1 cellular context compared by ENCODE assay signal in the genomic region with DNA sequence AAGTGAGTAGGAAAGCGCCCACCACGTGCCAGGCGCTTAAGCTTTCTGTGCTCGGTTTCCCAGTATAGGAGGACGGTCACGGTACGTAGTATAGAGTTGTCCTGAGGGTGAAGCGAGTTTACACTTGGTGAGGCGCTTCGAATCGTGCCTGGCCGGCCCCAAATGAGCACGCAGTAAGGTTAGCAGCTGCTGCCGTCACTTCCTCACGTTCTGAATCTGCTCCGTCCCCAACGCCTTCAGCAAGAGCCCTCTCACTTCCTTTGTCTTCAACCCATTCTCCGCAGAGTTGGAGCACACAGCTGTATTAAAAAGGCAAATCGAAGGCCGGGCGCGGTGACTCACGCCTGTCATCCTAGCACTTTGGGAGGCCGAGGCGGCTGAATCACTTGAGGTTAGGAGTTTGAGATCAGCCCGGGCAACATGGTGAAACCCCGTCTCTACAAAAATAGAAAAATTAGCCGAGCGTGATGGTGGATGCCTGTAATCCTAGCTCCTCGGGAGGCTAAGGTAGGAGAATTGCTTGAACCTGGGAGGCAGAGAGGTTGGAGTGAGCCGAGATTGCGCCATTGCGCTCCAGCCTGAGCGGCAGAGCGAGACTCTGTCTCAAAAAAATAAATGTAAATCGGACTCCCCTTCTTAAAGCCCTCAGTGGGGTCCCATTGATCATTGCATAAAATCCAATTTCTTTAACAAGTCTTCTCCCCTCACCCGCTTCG.
TF ChIP-seq lines count a peak whose summit lies in the region.

No MANE protein-coding gene starts in this region.

TF ChIP-seq in K562, 482 proteins besides CTCF, POLR2A, EP300 and RAD21 (continued from another document and continues in another):
- TF ChIP-seq, protein P1, sequence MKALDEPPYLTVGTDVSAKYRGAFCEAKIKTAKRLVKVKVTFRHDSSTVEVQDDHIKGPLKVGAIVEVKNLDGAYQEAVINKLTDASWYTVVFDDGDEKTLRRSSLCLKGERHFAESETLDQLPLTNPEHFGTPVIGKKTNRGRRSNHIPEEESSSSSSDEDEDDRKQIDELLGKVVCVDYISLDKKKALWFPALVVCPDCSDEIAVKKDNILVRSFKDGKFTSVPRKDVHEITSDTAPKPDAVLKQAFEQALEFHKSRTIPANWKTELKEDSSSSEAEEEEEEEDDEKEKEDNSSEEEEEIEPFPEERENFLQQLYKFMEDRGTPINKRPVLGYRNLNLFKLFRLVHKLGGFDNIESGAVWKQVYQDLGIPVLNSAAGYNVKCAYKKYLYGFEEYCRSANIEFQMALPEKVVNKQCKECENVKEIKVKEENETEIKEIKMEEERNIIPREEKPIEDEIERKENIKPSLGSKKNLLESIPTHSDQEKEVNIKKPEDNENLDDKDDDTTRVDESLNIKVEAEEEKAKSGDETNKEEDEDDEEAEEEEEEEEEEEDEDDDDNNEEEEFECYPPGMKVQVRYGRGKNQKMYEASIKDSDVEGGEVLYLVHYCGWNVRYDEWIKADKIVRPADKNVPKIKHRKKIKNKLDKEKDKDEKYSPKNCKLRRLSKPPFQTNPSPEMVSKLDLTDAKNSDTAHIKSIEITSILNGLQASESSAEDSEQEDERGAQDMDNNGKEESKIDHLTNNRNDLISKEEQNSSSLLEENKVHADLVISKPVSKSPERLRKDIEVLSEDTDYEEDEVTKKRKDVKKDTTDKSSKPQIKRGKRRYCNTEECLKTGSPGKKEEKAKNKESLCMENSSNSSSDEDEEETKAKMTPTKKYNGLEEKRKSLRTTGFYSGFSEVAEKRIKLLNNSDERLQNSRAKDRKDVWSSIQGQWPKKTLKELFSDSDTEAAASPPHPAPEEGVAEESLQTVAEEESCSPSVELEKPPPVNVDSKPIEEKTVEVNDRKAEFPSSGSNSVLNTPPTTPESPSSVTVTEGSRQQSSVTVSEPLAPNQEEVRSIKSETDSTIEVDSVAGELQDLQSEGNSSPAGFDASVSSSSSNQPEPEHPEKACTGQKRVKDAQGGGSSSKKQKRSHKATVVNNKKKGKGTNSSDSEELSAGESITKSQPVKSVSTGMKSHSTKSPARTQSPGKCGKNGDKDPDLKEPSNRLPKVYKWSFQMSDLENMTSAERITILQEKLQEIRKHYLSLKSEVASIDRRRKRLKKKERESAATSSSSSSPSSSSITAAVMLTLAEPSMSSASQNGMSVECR (CRISPR knock-in tag; IDR thresholded peaks at IDR 0.05) = 0 out of 2 replicates have a peak, but pooled peaks have one; percentile 27
- peak; percentile 77 for TF ChIP-seq L3MBTL2 (IDR thresholded peaks at IDR 0.05)
- peak; percentile 70 for TF ChIP-seq FOSL1 (tag; conservative IDR thresholded peaks at IDR 0.05)
- TF ChIP-seq, protein P2, sequence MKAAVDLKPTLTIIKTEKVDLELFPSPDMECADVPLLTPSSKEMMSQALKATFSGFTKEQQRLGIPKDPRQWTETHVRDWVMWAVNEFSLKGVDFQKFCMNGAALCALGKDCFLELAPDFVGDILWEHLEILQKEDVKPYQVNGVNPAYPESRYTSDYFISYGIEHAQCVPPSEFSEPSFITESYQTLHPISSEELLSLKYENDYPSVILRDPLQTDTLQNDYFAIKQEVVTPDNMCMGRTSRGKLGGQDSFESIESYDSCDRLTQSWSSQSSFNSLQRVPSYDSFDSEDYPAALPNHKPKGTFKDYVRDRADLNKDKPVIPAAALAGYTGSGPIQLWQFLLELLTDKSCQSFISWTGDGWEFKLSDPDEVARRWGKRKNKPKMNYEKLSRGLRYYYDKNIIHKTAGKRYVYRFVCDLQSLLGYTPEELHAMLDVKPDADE (conservative IDR thresholded peaks at IDR 0.05; ENCODE audit: control insufficient read depth, low read depth, low read length) = no peak
- TF ChIP-seq, protein P3, sequence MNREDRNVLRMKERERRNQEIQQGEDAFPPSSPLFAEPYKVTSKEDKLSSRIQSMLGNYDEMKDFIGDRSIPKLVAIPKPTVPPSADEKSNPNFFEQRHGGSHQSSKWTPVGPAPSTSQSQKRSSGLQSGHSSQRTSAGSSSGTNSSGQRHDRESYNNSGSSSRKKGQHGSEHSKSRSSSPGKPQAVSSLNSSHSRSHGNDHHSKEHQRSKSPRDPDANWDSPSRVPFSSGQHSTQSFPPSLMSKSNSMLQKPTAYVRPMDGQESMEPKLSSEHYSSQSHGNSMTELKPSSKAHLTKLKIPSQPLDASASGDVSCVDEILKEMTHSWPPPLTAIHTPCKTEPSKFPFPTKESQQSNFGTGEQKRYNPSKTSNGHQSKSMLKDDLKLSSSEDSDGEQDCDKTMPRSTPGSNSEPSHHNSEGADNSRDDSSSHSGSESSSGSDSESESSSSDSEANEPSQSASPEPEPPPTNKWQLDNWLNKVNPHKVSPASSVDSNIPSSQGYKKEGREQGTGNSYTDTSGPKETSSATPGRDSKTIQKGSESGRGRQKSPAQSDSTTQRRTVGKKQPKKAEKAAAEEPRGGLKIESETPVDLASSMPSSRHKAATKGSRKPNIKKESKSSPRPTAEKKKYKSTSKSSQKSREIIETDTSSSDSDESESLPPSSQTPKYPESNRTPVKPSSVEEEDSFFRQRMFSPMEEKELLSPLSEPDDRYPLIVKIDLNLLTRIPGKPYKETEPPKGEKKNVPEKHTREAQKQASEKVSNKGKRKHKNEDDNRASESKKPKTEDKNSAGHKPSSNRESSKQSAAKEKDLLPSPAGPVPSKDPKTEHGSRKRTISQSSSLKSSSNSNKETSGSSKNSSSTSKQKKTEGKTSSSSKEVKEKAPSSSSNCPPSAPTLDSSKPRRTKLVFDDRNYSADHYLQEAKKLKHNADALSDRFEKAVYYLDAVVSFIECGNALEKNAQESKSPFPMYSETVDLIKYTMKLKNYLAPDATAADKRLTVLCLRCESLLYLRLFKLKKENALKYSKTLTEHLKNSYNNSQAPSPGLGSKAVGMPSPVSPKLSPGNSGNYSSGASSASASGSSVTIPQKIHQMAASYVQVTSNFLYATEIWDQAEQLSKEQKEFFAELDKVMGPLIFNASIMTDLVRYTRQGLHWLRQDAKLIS (CRISPR knock-in tag; IDR thresholded peaks at IDR 0.05) = 0 out of 2 replicates have a peak, but pooled peaks have one; percentile 48
- TF ChIP-seq, protein P4, sequence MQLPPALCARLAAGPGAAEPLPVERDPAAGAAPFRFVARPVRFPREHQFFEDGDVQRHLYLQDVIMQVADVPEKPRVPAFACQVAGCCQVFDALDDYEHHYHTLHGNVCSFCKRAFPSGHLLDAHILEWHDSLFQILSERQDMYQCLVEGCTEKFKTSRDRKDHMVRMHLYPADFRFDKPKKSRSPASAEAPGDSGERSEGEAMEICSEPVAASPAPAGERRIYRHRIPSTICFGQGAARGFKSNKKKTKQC (CRISPR knock-in tag; IDR thresholded peaks at IDR 0.05) = no peak
- TF ChIP-seq SMC3 (conservative IDR thresholded peaks at IDR 0.05; ENCODE audit: insufficient read depth, low read depth, low read length) = no peak
- TF ChIP-seq, protein P5, sequence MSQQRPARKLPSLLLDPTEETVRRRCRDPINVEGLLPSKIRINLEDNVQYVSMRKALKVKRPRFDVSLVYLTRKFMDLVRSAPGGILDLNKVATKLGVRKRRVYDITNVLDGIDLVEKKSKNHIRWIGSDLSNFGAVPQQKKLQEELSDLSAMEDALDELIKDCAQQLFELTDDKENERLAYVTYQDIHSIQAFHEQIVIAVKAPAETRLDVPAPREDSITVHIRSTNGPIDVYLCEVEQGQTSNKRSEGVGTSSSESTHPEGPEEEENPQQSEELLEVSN (IDR thresholded peaks at IDR 0.05; ENCODE audit: borderline replicate concordance in 1 of 2, extremely low read depth in 1 of 2, insufficient read depth in 1 of 2, insufficient read length in 1 of 2, low read depth in 1 of 2, low read length in 1 of 2, poor library complexity in 1 of 2, severe bottlenecking in 1 of 2) = peak; percentile 38 to 42
- peak in 1 of 3 experiments; percentile 5 for TF ChIP-seq YY1 (IDR thresholded peaks at IDR 0.05; ENCODE audit: borderline replicate concordance in 1 of 3, control insufficient read depth in 1 of 3, extremely low read depth in 1 of 3, insufficient read depth in 3 of 3, insufficient read length in 1 of 3, insufficient replicate concordance in 2 of 3, low read depth in 1 of 3, low read length in 2 of 3)
- TF ChIP-seq JUND (IDR thresholded peaks at IDR 0.05; ENCODE audit: borderline replicate concordance, low read depth, low read length) = peak; percentile 52
- TF ChIP-seq JUND (tag; IDR thresholded peaks at IDR 0.05; ENCODE audit: borderline replicate concordance, low read depth, low read length) = no peak
- TF ChIP-seq ZFPM2 (CRISPR knock-in tag; IDR thresholded peaks at IDR 0.05) = no peak
- TF ChIP-seq, protein P6, sequence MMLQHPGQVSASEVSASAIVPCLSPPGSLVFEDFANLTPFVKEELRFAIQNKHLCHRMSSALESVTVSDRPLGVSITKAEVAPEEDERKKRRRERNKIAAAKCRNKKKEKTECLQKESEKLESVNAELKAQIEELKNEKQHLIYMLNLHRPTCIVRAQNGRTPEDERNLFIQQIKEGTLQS (IDR thresholded peaks at IDR 0.05) = peak; percentile 75
- TF ChIP-seq, protein P6 (CRISPR knock-in tag; conservative IDR thresholded peaks at IDR 0.05) = no peak
- TF ChIP-seq EP400 (IDR thresholded peaks at IDR 0.05) = peak; percentile 51; the same call in 1 of the 2 replicates
- 0 out of 2 replicates have a peak, but pooled peaks have one; percentile 52 for TF ChIP-seq ZNF12 (CRISPR knock-in tag; IDR thresholded peaks at IDR 0.05)
- TF ChIP-seq, protein P7, sequence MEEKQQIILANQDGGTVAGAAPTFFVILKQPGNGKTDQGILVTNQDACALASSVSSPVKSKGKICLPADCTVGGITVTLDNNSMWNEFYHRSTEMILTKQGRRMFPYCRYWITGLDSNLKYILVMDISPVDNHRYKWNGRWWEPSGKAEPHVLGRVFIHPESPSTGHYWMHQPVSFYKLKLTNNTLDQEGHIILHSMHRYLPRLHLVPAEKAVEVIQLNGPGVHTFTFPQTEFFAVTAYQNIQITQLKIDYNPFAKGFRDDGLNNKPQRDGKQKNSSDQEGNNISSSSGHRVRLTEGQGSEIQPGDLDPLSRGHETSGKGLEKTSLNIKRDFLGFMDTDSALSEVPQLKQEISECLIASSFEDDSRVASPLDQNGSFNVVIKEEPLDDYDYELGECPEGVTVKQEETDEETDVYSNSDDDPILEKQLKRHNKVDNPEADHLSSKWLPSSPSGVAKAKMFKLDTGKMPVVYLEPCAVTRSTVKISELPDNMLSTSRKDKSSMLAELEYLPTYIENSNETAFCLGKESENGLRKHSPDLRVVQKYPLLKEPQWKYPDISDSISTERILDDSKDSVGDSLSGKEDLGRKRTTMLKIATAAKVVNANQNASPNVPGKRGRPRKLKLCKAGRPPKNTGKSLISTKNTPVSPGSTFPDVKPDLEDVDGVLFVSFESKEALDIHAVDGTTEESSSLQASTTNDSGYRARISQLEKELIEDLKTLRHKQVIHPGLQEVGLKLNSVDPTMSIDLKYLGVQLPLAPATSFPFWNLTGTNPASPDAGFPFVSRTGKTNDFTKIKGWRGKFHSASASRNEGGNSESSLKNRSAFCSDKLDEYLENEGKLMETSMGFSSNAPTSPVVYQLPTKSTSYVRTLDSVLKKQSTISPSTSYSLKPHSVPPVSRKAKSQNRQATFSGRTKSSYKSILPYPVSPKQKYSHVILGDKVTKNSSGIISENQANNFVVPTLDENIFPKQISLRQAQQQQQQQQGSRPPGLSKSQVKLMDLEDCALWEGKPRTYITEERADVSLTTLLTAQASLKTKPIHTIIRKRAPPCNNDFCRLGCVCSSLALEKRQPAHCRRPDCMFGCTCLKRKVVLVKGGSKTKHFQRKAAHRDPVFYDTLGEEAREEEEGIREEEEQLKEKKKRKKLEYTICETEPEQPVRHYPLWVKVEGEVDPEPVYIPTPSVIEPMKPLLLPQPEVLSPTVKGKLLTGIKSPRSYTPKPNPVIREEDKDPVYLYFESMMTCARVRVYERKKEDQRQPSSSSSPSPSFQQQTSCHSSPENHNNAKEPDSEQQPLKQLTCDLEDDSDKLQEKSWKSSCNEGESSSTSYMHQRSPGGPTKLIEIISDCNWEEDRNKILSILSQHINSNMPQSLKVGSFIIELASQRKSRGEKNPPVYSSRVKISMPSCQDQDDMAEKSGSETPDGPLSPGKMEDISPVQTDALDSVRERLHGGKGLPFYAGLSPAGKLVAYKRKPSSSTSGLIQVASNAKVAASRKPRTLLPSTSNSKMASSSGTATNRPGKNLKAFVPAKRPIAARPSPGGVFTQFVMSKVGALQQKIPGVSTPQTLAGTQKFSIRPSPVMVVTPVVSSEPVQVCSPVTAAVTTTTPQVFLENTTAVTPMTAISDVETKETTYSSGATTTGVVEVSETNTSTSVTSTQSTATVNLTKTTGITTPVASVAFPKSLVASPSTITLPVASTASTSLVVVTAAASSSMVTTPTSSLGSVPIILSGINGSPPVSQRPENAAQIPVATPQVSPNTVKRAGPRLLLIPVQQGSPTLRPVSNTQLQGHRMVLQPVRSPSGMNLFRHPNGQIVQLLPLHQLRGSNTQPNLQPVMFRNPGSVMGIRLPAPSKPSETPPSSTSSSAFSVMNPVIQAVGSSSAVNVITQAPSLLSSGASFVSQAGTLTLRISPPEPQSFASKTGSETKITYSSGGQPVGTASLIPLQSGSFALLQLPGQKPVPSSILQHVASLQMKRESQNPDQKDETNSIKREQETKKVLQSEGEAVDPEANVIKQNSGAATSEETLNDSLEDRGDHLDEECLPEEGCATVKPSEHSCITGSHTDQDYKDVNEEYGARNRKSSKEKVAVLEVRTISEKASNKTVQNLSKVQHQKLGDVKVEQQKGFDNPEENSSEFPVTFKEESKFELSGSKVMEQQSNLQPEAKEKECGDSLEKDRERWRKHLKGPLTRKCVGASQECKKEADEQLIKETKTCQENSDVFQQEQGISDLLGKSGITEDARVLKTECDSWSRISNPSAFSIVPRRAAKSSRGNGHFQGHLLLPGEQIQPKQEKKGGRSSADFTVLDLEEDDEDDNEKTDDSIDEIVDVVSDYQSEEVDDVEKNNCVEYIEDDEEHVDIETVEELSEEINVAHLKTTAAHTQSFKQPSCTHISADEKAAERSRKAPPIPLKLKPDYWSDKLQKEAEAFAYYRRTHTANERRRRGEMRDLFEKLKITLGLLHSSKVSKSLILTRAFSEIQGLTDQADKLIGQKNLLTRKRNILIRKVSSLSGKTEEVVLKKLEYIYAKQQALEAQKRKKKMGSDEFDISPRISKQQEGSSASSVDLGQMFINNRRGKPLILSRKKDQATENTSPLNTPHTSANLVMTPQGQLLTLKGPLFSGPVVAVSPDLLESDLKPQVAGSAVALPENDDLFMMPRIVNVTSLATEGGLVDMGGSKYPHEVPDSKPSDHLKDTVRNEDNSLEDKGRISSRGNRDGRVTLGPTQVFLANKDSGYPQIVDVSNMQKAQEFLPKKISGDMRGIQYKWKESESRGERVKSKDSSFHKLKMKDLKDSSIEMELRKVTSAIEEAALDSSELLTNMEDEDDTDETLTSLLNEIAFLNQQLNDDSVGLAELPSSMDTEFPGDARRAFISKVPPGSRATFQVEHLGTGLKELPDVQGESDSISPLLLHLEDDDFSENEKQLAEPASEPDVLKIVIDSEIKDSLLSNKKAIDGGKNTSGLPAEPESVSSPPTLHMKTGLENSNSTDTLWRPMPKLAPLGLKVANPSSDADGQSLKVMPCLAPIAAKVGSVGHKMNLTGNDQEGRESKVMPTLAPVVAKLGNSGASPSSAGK (IDR thresholded peaks at IDR 0.05) = peak; percentile 77
- TF ChIP-seq, protein P8, sequence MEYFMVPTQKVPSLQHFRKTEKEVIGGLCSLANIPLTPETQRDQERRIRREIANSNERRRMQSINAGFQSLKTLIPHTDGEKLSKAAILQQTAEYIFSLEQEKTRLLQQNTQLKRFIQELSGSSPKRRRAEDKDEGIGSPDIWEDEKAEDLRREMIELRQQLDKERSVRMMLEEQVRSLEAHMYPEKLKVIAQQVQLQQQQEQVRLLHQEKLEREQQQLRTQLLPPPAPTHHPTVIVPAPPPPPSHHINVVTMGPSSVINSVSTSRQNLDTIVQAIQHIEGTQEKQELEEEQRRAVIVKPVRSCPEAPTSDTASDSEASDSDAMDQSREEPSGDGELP (CRISPR knock-in tag; IDR thresholded peaks at IDR 0.05; ENCODE audit: borderline replicate concordance) = peak; percentile 61; the same call in 1 of the 2 replicates
